Comparison of ENCODE assay signal across 10 cellular contexts in genomic region chr10:132229834-132230556, GRCh38. TPM values are rescaled to one million over a fixed set of nuclear protein-coding genes. Genes with fewer than 3 reads are reported as not detected.
A peak's percentile ranks its signal among the peaks of the same experiment; 100 is the strongest.
DNase-seq lines count a peak whose midpoint lies in the region; ATAC-seq lines count a peak whose summit lies in the region.
"Had no signal": no experiment of that assay in that cellular context is flagged by ENCODE, and none has a peak within 500 bp of the region (broad histone marks: within the 10 kb centered on the region; RNA-seq: fewer than 3 reads in every experiment).

No MANE protein-coding gene starts in this region.

- no peaks in the 10 kb centered on the region for H3K27me3 Mint-ChIP-seq in activated naive CD8-positive, alpha-beta T cell treated with anti-CD3 and anti-CD28 coated beads for 36 hours
- H3K27me3 Mint-ChIP-seq in natural killer cell treated with Interleukin-12 subunit alpha and Interleukin-12 subunit beta and Interleukin-15 and Interleukin-18, amount 100 ng/mL, for 72 hours, result no peaks in the 10 kb centered on the region

- 75 to 78% methylated on average over 33 to 36 of the region's 36 CpGs for WGBS in GM23248 (ENCODE audit: low coverage in 1 of 2, low lambda C conversion rate in 2 of 2, missing lambda C conversion rate in 2 of 2), 2 experiments

- no peaks in the 10 kb centered on the region for H4K20me1 ChIP-seq in GM23248 (ENCODE audit: insufficient read depth)

- H3K79me2 ChIP-seq in GM23248 (ENCODE audit: insufficient read depth), result no peaks in the 10 kb centered on the region

- H3K4me1 Mint-ChIP-seq in activated naive CD8-positive, alpha-beta T cell treated with anti-CD3 and anti-CD28 coated beads for 36 hours, result peaks cover 28% of the 10 kb centered on the region
- peaks cover 18 to 26% of the 10 kb centered on the region in 2 donors for H3K4me1 Mint-ChIP-seq in natural killer cell treated with Interleukin-12 subunit alpha and Interleukin-12 subunit beta and Interleukin-15 and Interleukin-18, amount 100 ng/mL, for 72 hours (ENCODE audit: low read depth in 2 of 2)

- H3K4me3 Mint-ChIP-seq in activated naive CD8-positive, alpha-beta T cell treated with anti-CD3 and anti-CD28 coated beads for 36 hours, result peak overlapping the region; percentile 69
- H3K4me3 Mint-ChIP-seq in natural killer cell treated with Interleukin-12 subunit alpha and Interleukin-12 subunit beta and Interleukin-15 and Interleukin-18, amount 100 ng/mL, for 72 hours, result peak overlapping the region; percentile 74

- no peak overlapping the region for H3K27ac ChIP-seq in GM23248
- H3K27ac ChIP-seq: body of pancreas, HL-60 had no signal

- peak; percentile 63 for DNase-seq in activated naive CD8-positive, alpha-beta T cell treated with anti-CD3 and anti-CD28 coated beads for 36 hours
- DNase-seq in natural killer cell treated with Interleukin-12 subunit alpha and Interleukin-12 subunit beta and Interleukin-15 and Interleukin-18, amount 100 ng/mL, for 72 hours (ENCODE audit: low spot score), result peak; percentile 81
- DNase-seq in GM23248 (no peak), NCI-H128 (lab: John Stamatoyannopoulos, UW; ENCODE audit: unreplicated experiment) (no peak)

- no peaks in the 10 kb centered on the region for H3K9me2 ChIP-seq in GM23248 (ENCODE audit: insufficient read depth)

- no peaks in the 10 kb centered on the region for H3K36me3 ChIP-seq in GM23248 (ENCODE audit: low read depth)

- H3K27me3 ChIP-seq in GM23248 (replicated peaks; ENCODE audit: insufficient read depth), result no peaks in the 10 kb centered on the region
- H3K27me3 ChIP-seq: body of pancreas had no signal

- no peak overlapping the region for H3K4me3 ChIP-seq in GM23248
- H3K4me3 ChIP-seq: body of pancreas had no signal

- ATAC-seq in GM18502 (IDR thresholded peaks at IDR 0.05; ENCODE audit: poor library complexity, unreplicated experiment), result peak; percentile 80
- peak; percentile 56 for ATAC-seq in HG03045 (IDR thresholded peaks at IDR 0.05; ENCODE audit: unreplicated experiment)
- ATAC-seq in natural killer cell treated with Interleukin-12 subunit alpha and Interleukin-12 subunit beta and Interleukin-15 and Interleukin-18, amount 100 ng/mL, for 72 hours, result peak; percentile 82 to 86
- ATAC-seq in HG03378 (IDR thresholded peaks at IDR 0.05; ENCODE audit: unreplicated experiment), result no peak
- ATAC-seq in HG03571 (IDR thresholded peaks at IDR 0.05; ENCODE audit: unreplicated experiment), result no peak
- ATAC-seq: body of pancreas had no signal

- no peak overlapping the region for H2AFZ ChIP-seq in GM23248

- H3K9ac ChIP-seq in GM23248, result no peak overlapping the region

- H3K27ac Mint-ChIP-seq in activated naive CD8-positive, alpha-beta T cell treated with anti-CD3 and anti-CD28 coated beads for 36 hours, result peak overlapping the region; percentile 88
- H3K27ac Mint-ChIP-seq in natural killer cell treated with Interleukin-12 subunit alpha and Interleukin-12 subunit beta and Interleukin-15 and Interleukin-18, amount 100 ng/mL, for 72 hours, result peak overlapping the region; percentile 79 to 91

- no peak overlapping the region for H3K4me2 ChIP-seq in GM23248 (ENCODE audit: unreplicated experiment)

- in situ Hi-C loops in GM23248 (cut with MboI), result loop anchor here (5.0 to 10.0 kb wide), 4 partner anchors 105 to 405 kb away; partner anchors contain the start of gene LRRC27

- H3K9me3 Mint-ChIP-seq in activated naive CD8-positive, alpha-beta T cell treated with anti-CD3 and anti-CD28 coated beads for 36 hours, result no peaks in the 10 kb centered on the region
- no peaks in the 10 kb centered on the region for H3K9me3 Mint-ChIP-seq in natural killer cell treated with Interleukin-12 subunit alpha and Interleukin-12 subunit beta and Interleukin-15 and Interleukin-18, amount 100 ng/mL, for 72 hours

- H3K4me1 ChIP-seq in GM23248 (ENCODE audit: insufficient read depth), result no peaks in the 10 kb centered on the region
- H3K4me1 ChIP-seq: body of pancreas had no signal

- H3F3A ChIP-seq in GM23248 (ENCODE audit: insufficient read depth), result no peaks in the 10 kb centered on the region

- H3K9me3 ChIP-seq in GM23248 (ENCODE audit: low read depth), result no peaks in the 10 kb centered on the region
- H3K9me3 ChIP-seq: body of pancreas had no signal

- H3K36me3 Mint-ChIP-seq in activated naive CD8-positive, alpha-beta T cell treated with anti-CD3 and anti-CD28 coated beads for 36 hours, result no peaks in the 10 kb centered on the region
- H3K36me3 Mint-ChIP-seq in natural killer cell treated with Interleukin-12 subunit alpha and Interleukin-12 subunit beta and Interleukin-15 and Interleukin-18, amount 100 ng/mL, for 72 hours, result peaks cover 6% of the 10 kb centered on the region

RNA-seq across cellular contexts. Expression of gene DPYSL4, which starts 43.2 kb away (rescaled TPM):
- 10 to 100 TPM; 19.9 to 22.2 TPM for total RNA-seq in activated naive CD8-positive, alpha-beta T cell treated with anti-CD3 and anti-CD28 coated beads for 36 hours
- total RNA-seq in natural killer cell treated with Interleukin-12 subunit alpha and Interleukin-12 subunit beta and Interleukin-15 and Interleukin-18, amount 100 ng/mL, for 72 hours, result 10 to 100 TPM in 1 of 2 donors, 1 to 10 TPM in 1; 6.5 to 19.2 TPM
- 1.8 and 2.1 TPM in 2 replicates for total RNA-seq in GM23248 (2014; rRNA removed; shearing (Covaris generic))
- 2.1 and 2.5 TPM in 2 replicates for polyA plus RNA-seq in GM23248 (2016; fragmentation: Nextera tagmentation; extraction: Ambion mirVana)

Comparison
In these comparisons a context has a peak if more than half of its experiments do, and no peak if none do; other contexts are left out.
1. ATAC-seq: peak in GM18502 (single experiment), HG03045 (single experiment) and natural killer cell treated with Interleukin-12 subunit alpha and Interleukin-12 subunit beta and Interleukin-15 and Interleukin-18, amount 100 ng/mL, for 72 hours (2 of 2); none in HG03378 (single experiment) and HG03571 (single experiment).
2. DNase-seq: peak in activated naive CD8-positive, alpha-beta T cell treated with anti-CD3 and anti-CD28 coated beads for 36 hours (single experiment) and natural killer cell treated with Interleukin-12 subunit alpha and Interleukin-12 subunit beta and Interleukin-15 and Interleukin-18, amount 100 ng/mL, for 72 hours (single experiment); none in GM23248 (single experiment) and NCI-H128 (single experiment).